In the genomic region with DNA sequence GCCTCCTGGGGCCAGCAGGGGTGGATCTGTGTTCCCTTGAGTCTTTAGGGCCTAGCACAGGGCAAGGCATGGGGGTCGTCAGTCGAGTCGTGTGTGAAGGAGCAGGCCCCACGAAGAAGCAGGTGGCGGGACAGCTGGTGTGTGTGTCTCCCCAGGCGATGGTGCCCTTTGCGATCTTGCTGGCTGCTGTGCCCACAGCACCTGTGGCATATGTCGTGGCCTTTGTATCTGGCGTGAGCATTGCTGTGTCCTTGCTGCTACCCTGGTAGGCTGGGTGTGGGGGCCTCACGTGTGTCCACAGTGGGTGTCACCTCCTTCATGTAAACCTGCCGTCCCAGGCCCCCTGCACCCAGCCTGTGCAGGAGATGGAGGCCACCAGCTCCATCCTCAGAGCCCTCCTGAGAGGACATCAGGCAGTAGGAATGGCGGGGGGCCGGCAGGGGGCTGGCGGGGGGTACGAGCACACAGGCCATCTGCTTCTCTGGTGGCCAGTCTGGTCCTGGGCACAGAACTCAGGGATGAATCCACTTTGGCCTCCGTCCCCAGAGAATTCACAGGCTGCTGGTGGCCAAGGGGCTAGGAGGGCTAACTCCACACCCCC, we compare ENCODE assay signal across 20 cellular contexts. TPM values are rescaled to one million over a fixed set of nuclear protein-coding genes. Genes with fewer than 3 reads are reported as not detected.
"Had no signal": no experiment of that assay in that cellular context is flagged by ENCODE, and none has a peak within 500 bp of the region (broad histone marks: within the 10 kb centered on the region; RNA-seq: fewer than 3 reads in every experiment).

No MANE protein-coding gene starts in this region.

- H3K4me3 Mint-ChIP-seq: naive thymus-derived CD4-positive, alpha-beta T cell; nephron progenitor cell; type B pancreatic cell had no signal

- FAIRE-seq: small intestine had no signal

- H3K4me3 ChIP-seq: dorsolateral prefrontal cortex, heart left ventricle, sigmoid colon, thyroid gland had no signal

- H3K27me3 ChIP-seq: dorsolateral prefrontal cortex, heart left ventricle, sigmoid colon, thyroid gland had no signal

- H3K27ac Mint-ChIP-seq: naive thymus-derived CD4-positive, alpha-beta T cell; nephron progenitor cell; type B pancreatic cell had no signal

- H3K4me1 ChIP-seq: heart left ventricle, sigmoid colon, thyroid gland had no signal

- H3K9me3 ChIP-seq: heart left ventricle, sigmoid colon, thyroid gland had no signal

- H3K27me3 Mint-ChIP-seq: naive thymus-derived CD4-positive, alpha-beta T cell; type B pancreatic cell had no signal

- ATAC-seq: heart left ventricle; naive thymus-derived CD4-positive, alpha-beta T cell had no signal

- DNase-seq: cortex of kidney; effector CD8-positive, alpha-beta T cell; foreskin melanocyte; heart left ventricle; hippocampal formation; left colon; left ventricle myocardium superior; mesendoderm; naive thymus-derived CD4-positive, alpha-beta T cell; nephron progenitor cell; posterior cingulate gyrus; sigmoid colon; small intestine; stimulated activated CD4-positive, alpha-beta T cell treated with anti-CD3 and anti-CD28 coated beads, Interleukin-12 subunit alpha, Interleukin-12 subunit beta, amount 100 ng/mL, for 4 hours; stimulated activated naive CD4-positive, alpha-beta T cell treated with Interleukin-2 at 50 U/mL for 16 hours; thyroid gland had no signal

- H3K4me1 Mint-ChIP-seq: nephron progenitor cell had no signal

- H3K27ac ChIP-seq: dorsolateral prefrontal cortex, heart left ventricle, sigmoid colon, thyroid gland had no signal

- H3K36me3 ChIP-seq: thyroid gland had no signal

- H3K36me3 Mint-ChIP-seq: type B pancreatic cell had no signal

- H3K9me3 Mint-ChIP-seq: naive thymus-derived CD4-positive, alpha-beta T cell; nephron progenitor cell; type B pancreatic cell had no signal

RNA-seq across cellular contexts. Expression of a gene that starts 13.2 kb away (rescaled TPM):
- total RNA-seq: kidney epithelial cell, left ventricle myocardium superior, osteocyte, sigmoid colon, thyroid gland had no signal
- polyA plus RNA-seq: naive thymus-derived CD4-positive, alpha-beta T cell had no signal

RNA-seq across cellular contexts. Expression of a gene that starts 26.5 kb away (rescaled TPM):
- polyA plus RNA-seq: naive thymus-derived CD4-positive, alpha-beta T cell had no signal
